ENCODE assay signal across 8 cellular contexts in genomic region chr6:111604259-111605099, GRCh38. TPM values are rescaled to one million over a fixed set of nuclear protein-coding genes. Genes with fewer than 3 reads are reported as not detected.
DNase-seq lines count a peak whose midpoint lies in the region; ATAC-seq lines count a peak whose summit lies in the region.

No MANE protein-coding gene starts in this region.

- ATAC-seq in activated T-cell treated with anti-CD3 and anti-CD28 coated beads, Interleukin-2, amount 50 U/mL, for 72 hours (replicated peaks in 1 of 2), result no peak

- H3K27me3 ChIP-seq in neuron (ENCODE audit: insufficient read depth, low read length), result no peaks in the 10 kb centered on the region

- H3K9me3 Mint-ChIP-seq in activated T-cell treated with anti-CD3 and anti-CD28 coated beads, Interleukin-2, amount 50 U/mL, for 72 hours, result no peaks in the 10 kb centered on the region
- no peaks in the 10 kb centered on the region for H3K9me3 Mint-ChIP-seq in activated CD4-positive, alpha-beta memory T cell treated with anti-CD3 and anti-CD28 coated beads for 36 hours

- peaks cover under 1 to 5% of the 10 kb centered on the region in 2 donors for H3K36me3 Mint-ChIP-seq in activated T-cell treated with anti-CD3 and anti-CD28 coated beads, Interleukin-2, amount 50 U/mL, for 72 hours (ENCODE audit: insufficient read depth in 2 of 2)
- peaks cover 5% of the 10 kb centered on the region for H3K36me3 Mint-ChIP-seq in activated CD4-positive, alpha-beta memory T cell treated with anti-CD3 and anti-CD28 coated beads for 36 hours

- no peak for DNase-seq in activated T-cell treated with anti-CD3 and anti-CD28 coated beads, Interleukin-2, amount 50 U/mL, for 72 hours
- no peak for DNase-seq in activated T-cell treated with anti-CD3 and anti-CD28 coated beads, Interleukin-2, amount 50 U/mL, for 1 hour
- no peak for DNase-seq in activated CD4-positive, alpha-beta memory T cell treated with anti-CD3 and anti-CD28 coated beads for 36 hours
- DNase-seq in foreskin melanocyte (peak; percentile 72), RPMI8226 (no peak), NCI-H1930 (lab: John Stamatoyannopoulos, UW) (no peak)
- DNase-seq in central memory CD4-positive, alpha-beta T cell, result no peak

- peak overlapping the region; percentile 86 for H3K27ac Mint-ChIP-seq in activated T-cell treated with anti-CD3 and anti-CD28 coated beads, Interleukin-2, amount 50 U/mL, for 72 hours
- peak overlapping the region; percentile 93 for H3K27ac Mint-ChIP-seq in activated CD4-positive, alpha-beta memory T cell treated with anti-CD3 and anti-CD28 coated beads for 36 hours

- peak overlapping the region; percentile 56 for H3K4me3 ChIP-seq in neuron (ENCODE audit: low read length)

- CTCF ChIA-PET in activated CD4-positive, alpha-beta memory T cell treated with anti-CD3 and anti-CD28 coated beads for 36 hours (lab: Charles Lee), result interaction anchor here (1.3 to 2.3 kb wide), 2 partner anchors 345 to 439 kb away, joined by 6 to 20 read pairs; a partner anchor contains a TSS

- intact Hi-C loops in activated CD4-positive, alpha-beta memory T cell treated with anti-CD3 and anti-CD28 coated beads for 36 hours (cut with micrococcal nuclease), result loop anchor here (1.0 kb wide), 4 partner anchors 117 to 439 kb away; partner anchors contain the start of gene REV3L

- POLR2A ChIA-PET in activated CD4-positive, alpha-beta memory T cell treated with anti-CD3 and anti-CD28 coated beads for 36 hours (lab: Charles Lee), result interaction anchor here (1.0 to 2.8 kb wide), 3 partner anchors 14 to 345 kb away, joined by 3 to 25 read pairs (median 13); partner anchors contain the start of gene REV3L

- no peaks in the 10 kb centered on the region for H3K27me3 Mint-ChIP-seq in activated T-cell treated with anti-CD3 and anti-CD28 coated beads, Interleukin-2, amount 50 U/mL, for 72 hours (ENCODE audit: low read depth)
- H3K27me3 Mint-ChIP-seq in activated CD4-positive, alpha-beta memory T cell treated with anti-CD3 and anti-CD28 coated beads for 36 hours, result no peaks in the 10 kb centered on the region

- peak overlapping the region; percentile 85 to 97 for H3K4me3 Mint-ChIP-seq in activated T-cell treated with anti-CD3 and anti-CD28 coated beads, Interleukin-2, amount 50 U/mL, for 72 hours
- peak overlapping the region; percentile 81 for H3K4me3 Mint-ChIP-seq in activated CD4-positive, alpha-beta memory T cell treated with anti-CD3 and anti-CD28 coated beads for 36 hours

- peak overlapping the region; percentile 84 for H2AFZ ChIP-seq in neuron (ENCODE audit: low read depth, low read length)

- peaks cover 16% of the 10 kb centered on the region for H3K4me1 ChIP-seq in neuron (ENCODE audit: insufficient read depth, low read length)

- H3K9me3 ChIP-seq in neuron (ENCODE audit: low read length), result no peaks in the 10 kb centered on the region

- no peaks in the 10 kb centered on the region for H3K36me3 ChIP-seq in neuron (ENCODE audit: insufficient read depth, low read length)

- peaks cover 57% of the 10 kb centered on the region for H3K4me1 Mint-ChIP-seq in activated T-cell treated with anti-CD3 and anti-CD28 coated beads, Interleukin-2, amount 50 U/mL, for 72 hours (ENCODE audit: low read depth)
- H3K4me1 Mint-ChIP-seq in activated CD4-positive, alpha-beta memory T cell treated with anti-CD3 and anti-CD28 coated beads for 36 hours (ENCODE audit: low read depth), result peaks cover 51% of the 10 kb centered on the region

RNA-seq across cellular contexts. Expression of gene TRAF3IP2, which starts 1.2 kb away (rescaled TPM):
- 10 to 100 TPM; 29.3 to 45.5 TPM for total RNA-seq in activated T-cell treated with anti-CD3 and anti-CD28 coated beads, Interleukin-2, amount 50 U/mL, for 72 hours
- 10 to 100 TPM; 42.0 to 43.2 TPM for total RNA-seq in activated CD4-positive, alpha-beta memory T cell treated with anti-CD3 and anti-CD28 coated beads for 36 hours
